11 cellular contexts compared by ENCODE assay signal in genomic region chr9:136693490-136694162, GRCh38. TPM values are rescaled to one million over a fixed set of nuclear protein-coding genes. Genes with fewer than 3 reads are reported as not detected.
DNase-seq lines count a peak whose midpoint lies in the region; ATAC-seq and TF ChIP-seq lines count a peak whose summit lies in the region.
"Had no signal": no experiment of that assay in that cellular context is flagged by ENCODE, and none has a peak within 500 bp of the region (broad histone marks: within the 10 kb centered on the region; RNA-seq: fewer than 3 reads in every experiment).

No MANE protein-coding gene starts in this region.

- H3K4me3 ChIP-seq in SK-N-SH (ENCODE audit: low read depth in 2 of 2, low read length in 1 of 2): no peak overlapping the region
- H3K4me3 ChIP-seq: skin epidermis had no signal

- no peak for DNase-seq in activated naive CD4-positive, alpha-beta T cell treated with anti-CD3 and anti-CD28 coated beads, Interleukin-2, amount 50 U/mL, for 72 hours (ENCODE audit: low spot score in 2 of 2)
- DNase-seq in activated naive CD4-positive, alpha-beta T cell (lab: John Stamatoyannopoulos, UW): no peak
- DNase-seq in SK-N-SH: no peak
- DNase-seq in islet precursor cell: peak; percentile 93
- peak; percentile 73 for DNase-seq in ureter (ENCODE audit: low spot score)
- no peak for DNase-seq in NCI-H2227 treated with DMSO at 0.1 percent for 48 hours (lab: John Stamatoyannopoulos, UW)

- no peak overlapping the region; a peak in 1 of 4 replicates for H3K27ac ChIP-seq in SK-N-SH (ENCODE audit: low read depth in 2 of 2, low read length in 1 of 2)

- H3K27me3 ChIP-seq in SK-N-SH (ENCODE audit: insufficient read depth): no peaks in the 10 kb centered on the region

- 86% methylated on average over 5 of the region's 15 CpGs for whole genome bisulfite sequencing in SK-N-SH (ENCODE audit: low lambda C conversion rate)

- H3K9me3 Mint-ChIP-seq in activated naive CD4-positive, alpha-beta T cell treated with anti-CD3 and anti-CD28 coated beads, Interleukin-2, amount 50 U/mL, for 72 hours: no peaks in the 10 kb centered on the region

- H3K9ac ChIP-seq in SK-N-SH: no peak overlapping the region

- no peak overlapping the region for H2AFZ ChIP-seq in SK-N-SH (ENCODE audit: low read depth)

- POLR2A ChIA-PET in SK-N-SH (lab: Yijun Ruan, JAX): no interaction called here

- TF ChIP-seq EP300 in SK-N-SH (IDR thresholded peaks at IDR 0.05; ENCODE audit: borderline replicate concordance in 1 of 2, low read depth in 1 of 2, low read length in 1 of 2): no peak

- no peak overlapping the region for H3K27ac Mint-ChIP-seq in activated naive CD4-positive, alpha-beta T cell treated with anti-CD3 and anti-CD28 coated beads, Interleukin-2, amount 50 U/mL, for 72 hours

- no peaks in the 10 kb centered on the region for H3K9me3 ChIP-seq in SK-N-SH

- no peaks in the 10 kb centered on the region for H3F3A ChIP-seq in SK-N-SH (replicated peaks; ENCODE audit: insufficient read depth)

- H3K4me2 ChIP-seq in SK-N-SH: no peak overlapping the region

- TF ChIP-seq RAD21 in SK-N-SH (IDR thresholded peaks at IDR 0.05; ENCODE audit: low read length): no peak

- CTCF ChIA-PET in SK-N-SH (lab: Yijun Ruan, JAX): interaction anchor here (0.9 to 3.2 kb wide), 5 partner anchors 9 to 205 kb away, joined by 3 to 8 read pairs (median 5); no protein-coding TSS in a partner anchor

- H3K9me2 ChIP-seq in SK-N-SH: no peaks in the 10 kb centered on the region

- TF ChIP-seq CTCF in SK-N-SH (IDR thresholded peaks at IDR 0.05): no peak

- no peaks in the 10 kb centered on the region for H3K79me2 ChIP-seq in SK-N-SH (ENCODE audit: insufficient read depth)

- H3K36me3 Mint-ChIP-seq in activated naive CD4-positive, alpha-beta T cell treated with anti-CD3 and anti-CD28 coated beads, Interleukin-2, amount 50 U/mL, for 72 hours: no peaks in the 10 kb centered on the region

- no peaks in the 10 kb centered on the region for H4K20me1 ChIP-seq in SK-N-SH (ENCODE audit: insufficient read depth)

- ATAC-seq in activated naive CD4-positive, alpha-beta T cell treated with anti-CD3 and anti-CD28 coated beads, Interleukin-2, amount 50 U/mL, for 72 hours: peak; percentile 55 to 68
- ATAC-seq in HG03342 (IDR thresholded peaks at IDR 0.05; ENCODE audit: unreplicated experiment): no peak
- no peak for ATAC-seq in GM19395 (IDR thresholded peaks at IDR 0.05; ENCODE audit: unreplicated experiment)

- H3K4me1 ChIP-seq in SK-N-SH (ENCODE audit: control insufficient read depth in 1 of 2, insufficient read depth in 2 of 2, low read depth in 1 of 2, low read length in 1 of 2): peaks cover 0 to 27% of the 10 kb centered on the region in 2 experiments; a peak in 1 of 4 replicates

- H3K36me3 ChIP-seq in SK-N-SH (replicated peaks in 1 of 2; ENCODE audit: control insufficient read depth in 1 of 2, insufficient read depth in 2 of 2, low read length in 1 of 2): no peaks in the 10 kb centered on the region

TF ChIP-seq in SK-N-SH, 30 proteins besides CTCF, POLR2A, EP300 and RAD21:
- TF ChIP-seq RXRA (IDR thresholded peaks at IDR 0.05; ENCODE audit: borderline replicate concordance, low read depth) (no peak), FOSL2 (IDR thresholded peaks at IDR 0.05; ENCODE audit: borderline replicate concordance, low read depth) (peak; percentile 39; the same call in 1 of the 2 replicates), FOXM1 (IDR thresholded peaks at IDR 0.05; ENCODE audit: low read depth) (no peak)

RNA-seq across cellular contexts. Expression of gene AGPAT2, which starts 6.4 kb away (rescaled TPM):
- total RNA-seq in activated naive CD4-positive, alpha-beta T cell treated with anti-CD3 and anti-CD28 coated beads, Interleukin-2, amount 50 U/mL, for 72 hours: 10 to 100 TPM in 1 of 2 donors, 1 to 10 TPM in 1; 7.4 to 18.9 TPM
- polyA plus RNA-seq in SK-N-SH (2012; rRNA removed): 41.8 and 46.8 TPM in 2 replicates
- 16.8 and 33.3 TPM in 2 replicates for polyA plus RNA-seq in SK-N-SH (2012; cell fraction: cytosol; rRNA removed)
- polyA plus RNA-seq in SK-N-SH (2012; cell fraction: nucleus; rRNA removed): 50.8 and 59.5 TPM in 2 replicates
- total RNA-seq in ureter: 52.2 TPM

RNA-seq across cellular contexts. Expression of gene DIPK1B, which starts 18.7 kb away (rescaled TPM):
- under 1 TPM in 1 of 2 donors, not detected in 1; 0.37 TPM for total RNA-seq in activated naive CD4-positive, alpha-beta T cell treated with anti-CD3 and anti-CD28 coated beads, Interleukin-2, amount 50 U/mL, for 72 hours
- 24.5 and 27.1 TPM in 2 replicates for polyA plus RNA-seq in SK-N-SH (2012; rRNA removed)
- polyA plus RNA-seq in SK-N-SH (2012; cell fraction: cytosol; rRNA removed): 10.2 and 18.9 TPM in 2 replicates
- 29.2 and 33.2 TPM in 2 replicates for polyA plus RNA-seq in SK-N-SH (2012; cell fraction: nucleus; rRNA removed)
- 6.6 TPM for total RNA-seq in ureter

RNA-seq across cellular contexts. Expression of gene EGFL7, which starts 30.9 kb away (rescaled TPM):
- total RNA-seq in activated naive CD4-positive, alpha-beta T cell treated with anti-CD3 and anti-CD28 coated beads, Interleukin-2, amount 50 U/mL, for 72 hours: 1 to 10 TPM in 1 of 2 donors, under 1 TPM in 1; 0.61 to 1.6 TPM
- 39.8 and 43.0 TPM in 2 replicates for polyA plus RNA-seq in SK-N-SH (2012; rRNA removed)
- 16.4 and 32.5 TPM in 2 replicates for polyA plus RNA-seq in SK-N-SH (2012; cell fraction: cytosol; rRNA removed)
- 32.6 and 35.1 TPM in 2 replicates for polyA plus RNA-seq in SK-N-SH (2012; cell fraction: nucleus; rRNA removed)
- 109 TPM for total RNA-seq in ureter

RNA-seq across cellular contexts. Expression of gene LCN10, which starts 49.1 kb away (rescaled TPM):
- 1 to 10 TPM in 1 of 2 donors, under 1 TPM in 1; 0.89 to 1.6 TPM for total RNA-seq in activated naive CD4-positive, alpha-beta T cell treated with anti-CD3 and anti-CD28 coated beads, Interleukin-2, amount 50 U/mL, for 72 hours
- not detected in 2 replicates for polyA plus RNA-seq in SK-N-SH (2012; rRNA removed)
- not detected in 2 replicates for polyA plus RNA-seq in SK-N-SH (2012; cell fraction: cytosol; rRNA removed)
- polyA plus RNA-seq in SK-N-SH (2012; cell fraction: nucleus; rRNA removed): not detected in 2 replicates
- 40.6 TPM for total RNA-seq in ureter
- total RNA-seq: urinary bladder had no signal

RNA-seq across cellular contexts. Expression of gene LCN6, which starts 54.7 kb away (rescaled TPM):
- total RNA-seq in activated naive CD4-positive, alpha-beta T cell treated with anti-CD3 and anti-CD28 coated beads, Interleukin-2, amount 50 U/mL, for 72 hours: not detected
- polyA plus RNA-seq in SK-N-SH (2012; rRNA removed): not detected in 2 replicates
- polyA plus RNA-seq in SK-N-SH (2012; cell fraction: cytosol; rRNA removed): not detected in 2 replicates
- not detected in 2 replicates for polyA plus RNA-seq in SK-N-SH (2012; cell fraction: nucleus; rRNA removed)
- 62.8 TPM for total RNA-seq in ureter
- total RNA-seq: T-helper 2 cell treated with Interferon-gamma antibody and Interleukin-4, amounts not matched to agents 100 ng/mL and 5 ng/mL, for 36 hours; urinary bladder had no signal

Comparison
In these comparisons a context has a peak if more than half of its experiments do, and no peak if none do; other contexts are left out.
1. ATAC-seq: peak in activated naive CD4-positive, alpha-beta T cell treated with anti-CD3 and anti-CD28 coated beads, Interleukin-2, amount 50 U/mL, for 72 hours (2 of 2); none in HG03342 (single experiment) and GM19395 (single experiment).
2. DNase-seq: peak in islet precursor cell (single experiment) and ureter (single experiment); none in activated naive CD4-positive, alpha-beta T cell treated with anti-CD3 and anti-CD28 coated beads, Interleukin-2, amount 50 U/mL, for 72 hours (0 of 2), activated naive CD4-positive, alpha-beta T cell (0 of 4), SK-N-SH (single experiment) and NCI-H2227 treated with DMSO at 0.1 percent for 48 hours (single experiment).
3. RNA of gene EGFL7, which starts 30.9 kb away (total RNA-seq): 109 TPM in ureter (single experiment); 0.61 to 1.6 TPM in activated naive CD4-positive, alpha-beta T cell treated with anti-CD3 and anti-CD28 coated beads, Interleukin-2, amount 50 U/mL, for 72 hours; every median in the first group is over 10 times any median in the second.